In the genomic region with DNA sequence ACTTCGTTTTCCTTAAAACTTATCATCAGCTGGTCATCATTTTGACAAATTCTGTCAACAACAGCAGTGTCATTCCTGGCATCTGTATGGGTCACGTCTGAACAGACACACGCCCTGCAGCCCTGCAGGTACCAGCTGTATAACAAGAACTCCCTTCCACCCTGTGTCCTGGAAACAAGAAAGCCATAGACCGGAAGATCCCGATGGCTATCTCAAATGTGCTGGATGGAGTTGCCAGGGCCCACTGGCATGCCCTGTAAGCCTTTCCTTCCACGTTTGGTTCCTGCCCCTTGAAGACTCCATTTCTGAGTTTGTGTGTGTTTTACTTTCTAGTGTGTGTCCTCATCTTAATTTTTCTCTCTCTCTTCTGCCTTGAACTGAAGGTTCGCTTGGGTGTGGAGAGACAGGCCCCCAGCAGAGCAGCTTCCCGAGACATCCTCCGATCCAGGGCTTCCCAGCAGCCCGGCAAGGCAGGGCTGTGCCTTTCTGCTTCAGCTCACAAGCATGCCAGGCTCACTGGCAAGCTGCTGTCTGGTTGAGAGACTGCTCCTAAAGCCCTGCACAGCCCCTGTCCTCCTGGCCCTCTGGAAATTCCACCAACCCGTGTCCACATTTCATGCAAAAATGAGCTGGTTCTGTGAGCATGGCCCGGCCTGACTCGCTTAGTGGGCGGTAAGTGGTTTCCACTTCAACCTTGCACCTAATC, we compare ENCODE assay signal across 22 cellular contexts. TPM values are rescaled to one million over a fixed set of nuclear protein-coding genes. Genes with fewer than 3 reads are reported as not detected.
DNase-seq lines count a peak whose midpoint lies in the region; ATAC-seq and TF ChIP-seq lines count a peak whose summit lies in the region.
"Had no signal": no experiment of that assay in that cellular context is flagged by ENCODE, and none has a peak within 500 bp of the region (broad histone marks: within the 10 kb centered on the region; RNA-seq: fewer than 3 reads in every experiment).

No MANE protein-coding gene starts in this region.

- peak; percentile 31 for DNase-seq in NCI-H345 (lab: John Stamatoyannopoulos, UW)
- DNase-seq in NCI-H345 treated with DMSO at 0.1 percent for 48 hours (lab: John Stamatoyannopoulos, UW; ENCODE audit: unreplicated experiment), result no peak
- peak; percentile 26 for DNase-seq in NCI-H446 treated with DMSO at 0.1 percent for 48 hours (lab: John Stamatoyannopoulos, UW)
- peak; percentile 60 for DNase-seq in kidney glomerular epithelial cell (lab: John Stamatoyannopoulos, UW)
- DNase-seq in sciatic nerve (ENCODE audit: low spot score), result peak; percentile 42
- DNase-seq in GM13976 (ENCODE audit: low spot score), result no peak
- DNase-seq in transverse colon, result no peak
- DNase-seq: activated CD4-positive, alpha-beta T cell treated with anti-CD3 and anti-CD28 coated beads for 4 hours; activated effector memory CD4-positive, alpha-beta T cell treated with Interleukin-2 at 50 U/mL for 16 hours; foreskin keratinocyte; hypothalamus; mesendoderm; NK-92 treated with Interleukin-12 subunit alpha and Interleukin-12 subunit beta, amount 100 ng/mL, for 24 hours; psoas muscle had no signal

- ATAC-seq in sciatic nerve (no peak), HG02840 (IDR thresholded peaks at IDR 0.05; ENCODE audit: low FRiP score, unreplicated experiment) (no peak)
- ATAC-seq: A549, foreskin keratinocyte, psoas muscle had no signal

- H3K9me3 ChIP-seq in transverse colon, result no peaks in the 10 kb centered on the region
- H3K9me3 ChIP-seq: A549, adrenal gland, BLaER1, psoas muscle, vagina had no signal

- intact Hi-C loops in sciatic nerve (cut with DNase I), result no loop called here
- intact Hi-C loops in transverse colon (cut with DNase I; ENCODE audit: low total_unique reads), result no loop called here

- H3K27me3 ChIP-seq in transverse colon, result peaks cover 13% of the 10 kb centered on the region
- H3K27me3 ChIP-seq: vagina had no signal

- no peak for TF ChIP-seq EP300 in transverse colon (IDR thresholded peaks at IDR 0.05; ENCODE audit: low read depth)

- H3K36me3 ChIP-seq in transverse colon, result no peaks in the 10 kb centered on the region
- H3K36me3 ChIP-seq: BLaER1, vagina had no signal

- H3K4me1 ChIP-seq in transverse colon, result no peaks in the 10 kb centered on the region
- H3K4me1 ChIP-seq: A549, adrenal gland, foreskin keratinocyte, psoas muscle, vagina had no signal

- TF ChIP-seq POLR2A in transverse colon (IDR thresholded peaks at IDR 0.05), result no peak

- in situ Hi-C loops in GM13976 (cut with MboI; ENCODE audit: low sequenced_read_pairs, unreplicated experiment), result no loop called here
- in situ Hi-C loops in transverse colon (cut with MboI; ENCODE audit: low pct_ligation_motif_present in 1 of 4, low pct_unique_long_range_greater_than_20kb in 1 of 4, low sequenced_read_pairs in 3 of 4), result no loop called here

- 70 to 79% methylated on average over 3 to 14 of the region's 14 CpGs for WGBS in transverse colon (ENCODE audit: low coverage in 1 of 2), 2 donors

- H3K4me3 ChIP-seq in transverse colon, result no peak overlapping the region
- H3K4me3 ChIP-seq: A549, adrenal gland, BLaER1, psoas muscle, vagina had no signal

- H3K27ac ChIP-seq in transverse colon, result no peak overlapping the region
- H3K27ac ChIP-seq: A549, adrenal gland, BLaER1, foreskin keratinocyte, psoas muscle, vagina had no signal

- TF ChIP-seq CTCF in GM13976 (IDR thresholded peaks at IDR 0.05; ENCODE audit: borderline replicate concordance, control extremely low read depth, extremely low read depth, insufficient read depth, missing control alignments) (no peak), transverse colon (IDR thresholded peaks at IDR 0.05) (no peak)

RNA-seq across cellular contexts. Expression of gene GFRA4, which starts 8.7 kb away (rescaled TPM):
- not detected for total RNA-seq in sciatic nerve
- not detected for total RNA-seq in transverse colon
- total RNA-seq: adrenal gland, dermis microvascular lymphatic vessel endothelial cell, foreskin keratinocyte, kidney epithelial cell, psoas muscle, subcutaneous adipose tissue, vagina had no signal

RNA-seq across cellular contexts. Expression of gene ADAM33, which starts 27.3 kb away (rescaled TPM):
- total RNA-seq in sciatic nerve (117 TPM), transverse colon (100 to 1,000 TPM in 1 of 4 donors, 10 to 100 TPM in 3; 15.0 to 150 (median 44.6) TPM)
- total RNA-seq: dermis microvascular lymphatic vessel endothelial cell, foreskin keratinocyte had no signal

RNA-seq across cellular contexts. Expression of gene SIGLEC1, which starts 57.9 kb away (rescaled TPM):
- total RNA-seq in sciatic nerve (19.2 TPM), transverse colon (10 to 100 TPM in 1 of 4 donors, 1 to 10 TPM in 3; 2.2 to 17.6 (median 7.9) TPM)
- total RNA-seq: dermis microvascular lymphatic vessel endothelial cell, foreskin keratinocyte, kidney epithelial cell had no signal

Comparison
In these comparisons a context has a peak if more than half of its experiments do, and no peak if none do; other contexts are left out.
1. DNase-seq: peak in NCI-H345 (single experiment), NCI-H446 treated with DMSO at 0.1 percent for 48 hours (single experiment), kidney glomerular epithelial cell (single experiment) and sciatic nerve (single experiment); none in NCI-H345 treated with DMSO at 0.1 percent for 48 hours (single experiment), GM13976 (single experiment) and transverse colon (single experiment).